30 cellular contexts compared by ENCODE assay signal in the genomic region with DNA sequence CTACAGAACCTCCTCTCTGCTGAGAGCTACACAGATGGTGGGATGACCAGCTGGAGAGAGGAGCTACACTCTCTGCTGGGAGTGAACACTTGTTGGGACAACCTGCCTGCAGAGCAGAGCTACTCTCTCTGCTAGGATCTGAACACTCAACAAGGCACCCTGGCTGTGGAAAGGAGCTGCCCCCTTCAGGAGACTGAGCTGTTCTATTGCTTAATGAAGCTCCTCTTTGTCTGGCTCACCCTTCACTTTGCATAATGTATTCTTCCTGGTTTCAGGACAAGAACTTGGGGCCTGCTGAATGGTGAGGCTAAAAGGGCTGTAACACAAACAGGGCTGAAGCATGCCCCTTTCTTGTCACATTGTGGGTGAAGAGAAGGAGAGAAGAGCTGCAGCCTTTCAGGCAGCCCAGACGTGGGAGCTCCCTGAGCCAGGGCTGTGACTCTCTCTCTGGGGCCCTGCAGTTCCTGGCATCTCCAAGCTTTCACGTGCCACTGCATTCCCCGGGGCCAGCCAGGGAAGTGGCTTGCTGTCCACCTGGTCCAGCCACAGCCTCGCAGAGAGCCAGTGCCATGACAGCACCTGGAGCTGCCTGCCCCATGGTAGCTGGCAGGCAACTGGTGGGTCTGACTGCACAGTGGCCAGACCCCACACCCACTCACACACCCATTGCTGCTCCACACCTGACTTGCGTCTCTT.
DNase-seq lines count a peak whose midpoint lies in the region; FAIRE-seq and TF ChIP-seq lines count a peak whose summit lies in the region.
"Had no signal": no experiment of that assay in that cellular context is flagged by ENCODE, and none has a peak within 500 bp of the region (broad histone marks: within the 10 kb centered on the region; RNA-seq: fewer than 3 reads in every experiment).

No MANE protein-coding gene starts in this region.

- H3K36me3 ChIP-seq in H1 (ENCODE audit: control insufficient read depth in 2 of 4, insufficient read depth in 4 of 4, low read length in 3 of 4) (no peaks in the 10 kb centered on the region), mesendoderm (ENCODE audit: control insufficient read depth, insufficient read depth, low read length) (no peaks in the 10 kb centered on the region)
- H3K36me3 ChIP-seq: gastrocnemius medialis, pancreas, tibial nerve had no signal

- peaks cover 0 to 8% of the 10 kb centered on the region in 2 experiments; a peak in 1 of 4 replicates for H3K9me3 ChIP-seq in H1 (ENCODE audit: insufficient read depth in 2 of 2, low read depth in 1 of 2, low read length in 1 of 2)
- H3K9me3 ChIP-seq: gastrocnemius medialis, pancreas, tibial nerve had no signal

- TF ChIP-seq EP300 in H1 (IDR thresholded peaks at IDR 0.05; ENCODE audit: borderline replicate concordance in 1 of 2, low read depth in 2 of 2, low read length in 2 of 2) = no peak

- H3K14ac ChIP-seq in H1 (ENCODE audit: insufficient read length) = no peak overlapping the region

- TF ChIP-seq RAD21 in H1 (IDR thresholded peaks at IDR 0.05 in 1 of 2, conservative IDR thresholded peaks at IDR 0.05 in 1 of 2; ENCODE audit: low read depth in 2 of 2, low read length in 2 of 2) = peak; percentile 48 to 53

- H2BK5ac ChIP-seq in H1 (ENCODE audit: low read depth, low read length) (peak overlapping the region; percentile 66; the same call in 1 of the 2 replicates), mesendoderm (ENCODE audit: low read length) (no peak overlapping the region)

- H3K27me3 ChIP-seq in H1 (replicated peaks in 1 of 4; ENCODE audit: control insufficient read depth in 3 of 4, extremely low read depth in 1 of 4, insufficient read depth in 3 of 4, low read length in 3 of 4) (no peaks in the 10 kb centered on the region), mesendoderm (ENCODE audit: insufficient read depth, low read length, poor library complexity) (no peaks in the 10 kb centered on the region)
- H3K27me3 ChIP-seq: gastrocnemius medialis, pancreas, tibial nerve had no signal

- H3K9ac ChIP-seq in H1 (replicated peaks in 1 of 4; ENCODE audit: extremely low read depth in 1 of 4, low read depth in 3 of 4, low read length in 3 of 4) = no peak overlapping the region
- no peak overlapping the region for H3K9ac ChIP-seq in mesendoderm (ENCODE audit: low read length)
- H3K9ac ChIP-seq: KMS-11 had no signal

- no peak for FAIRE-seq in H1 (lab: Jason Lieb, UNC)
- FAIRE-seq: kidney, pancreas, RCC 7860, small intestine, TTC549 had no signal

- H3K4me2 ChIP-seq in H1 (ENCODE audit: insufficient read depth in 1 of 2, low read depth in 2 of 2, low read length in 2 of 2) (no peak overlapping the region), mesendoderm (ENCODE audit: low read length) (no peak overlapping the region)
- H3K4me2 ChIP-seq: KMS-11 had no signal

- peak overlapping the region; percentile 99; the same call in 1 of the 2 replicates for H2AFZ ChIP-seq in H1 (ENCODE audit: low read length)

- H4K5ac ChIP-seq in H1 (ENCODE audit: insufficient read length, low read depth, low read length) (no peak overlapping the region), mesendoderm (ENCODE audit: low read length) (no peak overlapping the region)

- H2BK15ac ChIP-seq in H1 (ENCODE audit: low read length) = peak overlapping the region; percentile 61; the same call in 1 of the 2 replicates
- no peak overlapping the region for H2BK15ac ChIP-seq in mesendoderm (replicated peaks; ENCODE audit: low read depth)

- H3K79me2 ChIP-seq in H1 (ENCODE audit: control insufficient read depth in 1 of 2, insufficient read depth in 2 of 2, low read length in 2 of 2) (no peaks in the 10 kb centered on the region), mesendoderm (ENCODE audit: control insufficient read depth, insufficient read depth, low read length) (no peaks in the 10 kb centered on the region)

- peak overlapping the region; percentile 84; the same call in 1 of the 2 replicates for H2BK12ac ChIP-seq in H1 (ENCODE audit: low read depth, low read length)

- H3K27ac ChIP-seq in H1 (ENCODE audit: low read depth, low read length) (no peak overlapping the region), mesendoderm (ENCODE audit: low read depth, low read length) (no peak overlapping the region)
- H3K27ac ChIP-seq: gastrocnemius medialis, KMS-11, pancreas, SK-N-MC, tibial nerve had no signal

- H3K56ac ChIP-seq in H1 (replicated peaks; ENCODE audit: insufficient read length, low read depth, low read length) (no peak overlapping the region), mesendoderm (ENCODE audit: low read length) (no peak overlapping the region)

- H4K20me1 ChIP-seq in H1 (replicated peaks in 1 of 2; ENCODE audit: control insufficient read depth in 1 of 2, insufficient read depth in 2 of 2, low read length in 2 of 2) = no peaks in the 10 kb centered on the region

- TF ChIP-seq CTCF in H1 (IDR thresholded peaks at IDR 0.05; ENCODE audit: control extremely low read depth in 1 of 3, insufficient read depth in 1 of 3, low read depth in 1 of 3, low read length in 3 of 3) = peak in 2 of 3 experiments; percentile 15 to 23; a peak in 2 of 4 replicates

- H4K91ac ChIP-seq in H1 (replicated peaks; ENCODE audit: insufficient read length, low read length) = peak overlapping the region; percentile 77

- peak; percentile 1 for DNase-seq in SIG-M5 treated with dmso at 0.1 percent for 504 hours (lab: John Stamatoyannopoulos, UW; ENCODE audit: unreplicated experiment)
- DNase-seq in SIG-M5 (lab: John Stamatoyannopoulos, UW) = no peak
- DNase-seq in NCI-H526 (lab: John Stamatoyannopoulos, UW) = peak; percentile 47 to 55
- peak in 1 of 2 experiments; percentile 48 for DNase-seq in H1 (ENCODE audit: low read depth in 1 of 2, low spot score in 2 of 2)
- peak; percentile 55 for DNase-seq in mesendoderm
- no peak for DNase-seq in stimulated activated CD4-positive, alpha-beta T cell treated with anti-CD3 and anti-CD28 coated beads, Interleukin-4, amount 100 ng/mL, for 24 hours
- no peak for DNase-seq in HuH-7.5 (ENCODE audit: low spot score)
- no peak for DNase-seq in NCI-H146 (lab: John Stamatoyannopoulos, UW)
- DNase-seq: 8988T; activated CD8-positive, alpha-beta T cell treated with anti-CD3 and anti-CD28 coated beads for 36 hours; aorta; CD8-positive, alpha-beta memory T cell; gastrocnemius medialis; GDM1; HCEC 1CT; hypothalamus; kidney; NCI-H1694 treated with DMSO at 0.1 percent for 48 hours; NCI-H2171 treated with DMSO at 0.1 percent for 48 hours; NCI-H524 treated with DMSO at 0.1 percent for 48 hours; nephron progenitor cell; small intestine; stimulated activated CD8-positive, alpha-beta memory T cell treated with anti-CD3 and anti-CD28 coated beads, Interleukin-4, amount 100 ng/mL, for 48 hours had no signal

- 80% methylated on average over 5 of the region's 5 CpGs; no CpG with 5 or more reads in 1 of the 2 experiments for WGBS in H1 (ENCODE audit: extremely low coverage in 1 of 2, insufficient coverage in 1 of 2, insufficient read length in 1 of 2, insufficient replicate concordance in 2 of 2, low coverage in 1 of 2, low lambda C conversion rate in 2 of 2, missing lambda C conversion rate in 1 of 2), 2 experiments
- no CpG with 5 or more reads among the region's 5 CpGs for WGBS in mesendoderm (ENCODE audit: extremely low coverage, insufficient coverage, low lambda C conversion rate)

- no peaks in the 10 kb centered on the region for H3K23me2 ChIP-seq in H1 (ENCODE audit: low read depth, low read length)

- H3K4ac ChIP-seq in H1 (replicated peaks; ENCODE audit: insufficient read length, low read depth, low read length) (no peak overlapping the region), mesendoderm (ENCODE audit: low read depth, low read length) (no peak overlapping the region)

- no peak for TF ChIP-seq POLR2A in H1 (IDR thresholded peaks at IDR 0.05; ENCODE audit: control extremely low read depth in 1 of 2, low read depth in 2 of 2, low read length in 2 of 2)

- H3K4me1 ChIP-seq in H1 (replicated peaks in 1 of 4; ENCODE audit: control insufficient read depth in 3 of 4, insufficient read depth in 4 of 4, low read length in 3 of 4) (peaks cover 0 to 3% (median 0%) of the 10 kb centered on the region in 4 experiments; a peak in 2 of 7 replicates), mesendoderm (ENCODE audit: control insufficient read depth, low read depth, low read length) (no peaks in the 10 kb centered on the region)
- H3K4me1 ChIP-seq: gastrocnemius medialis, pancreas, tibial nerve had no signal

- H2AK5ac ChIP-seq in H1 (ENCODE audit: low read depth, low read length) = no peak overlapping the region
- no peak overlapping the region for H2AK5ac ChIP-seq in mesendoderm (ENCODE audit: low read length)

- H3K4me3 ChIP-seq in H1 (ENCODE audit: extremely low read depth in 1 of 4, insufficient read depth in 2 of 4, low read depth in 3 of 4, low read length in 4 of 4) (no peak overlapping the region), mesendoderm (ENCODE audit: low read length) (no peak overlapping the region)
- H3K4me3 ChIP-seq: gastrocnemius medialis, lung, pancreas, SK-N-MC, tibial nerve had no signal

- H3K23ac ChIP-seq in H1 (ENCODE audit: insufficient read length) (no peak overlapping the region), mesendoderm (ENCODE audit: low read length) (no peak overlapping the region)

- H2BK120ac ChIP-seq in H1 (replicated peaks; ENCODE audit: low read depth, low read length) (peak overlapping the region; percentile 80), mesendoderm (ENCODE audit: low read depth, low read length) (no peak overlapping the region)

- POLR2A ChIA-PET in H1 (lab: Charles Lee; ENCODE audit: partially characterized antibody) = no interaction called here

- H3K18ac ChIP-seq in H1 (ENCODE audit: extremely low read depth, low read length) (peak overlapping the region; percentile 67), mesendoderm (ENCODE audit: low read length) (no peak overlapping the region)

- CTCF ChIA-PET in H1 (lab: Charles Lee; ENCODE audit: partially characterized antibody) = interaction anchor here (0.6 to 2.3 kb wide), 12 partner anchors 27 to 366 kb away, joined by 3 to 9 read pairs (median 4); no protein-coding TSS in a partner anchor

- H3K79me1 ChIP-seq in H1 (ENCODE audit: low read depth, low read length) = no peaks in the 10 kb centered on the region
- no peaks in the 10 kb centered on the region for H3K79me1 ChIP-seq in mesendoderm (ENCODE audit: low read length)

- 0 out of 2 replicates have a peak overlapping the region, but pooled peaks have one; percentile 64 for H4K8ac ChIP-seq in H1 (ENCODE audit: extremely low read depth, insufficient read depth, low read length)
- no peak overlapping the region for H4K8ac ChIP-seq in mesendoderm (ENCODE audit: low read depth, low read length)

- peak overlapping the region; percentile 13; the same call in 1 of the 2 replicates for H2BK20ac ChIP-seq in H1 (ENCODE audit: low read length)

TF ChIP-seq in H1, 55 proteins besides CTCF, POLR2A, EP300 and RAD21:
- TF ChIP-seq CEBPB (IDR thresholded peaks at IDR 0.05; ENCODE audit: low read depth, low read length) = peak; percentile 66
- TF ChIP-seq, protein P1, sequence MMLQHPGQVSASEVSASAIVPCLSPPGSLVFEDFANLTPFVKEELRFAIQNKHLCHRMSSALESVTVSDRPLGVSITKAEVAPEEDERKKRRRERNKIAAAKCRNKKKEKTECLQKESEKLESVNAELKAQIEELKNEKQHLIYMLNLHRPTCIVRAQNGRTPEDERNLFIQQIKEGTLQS (IDR thresholded peaks at IDR 0.05; ENCODE audit: insufficient read depth, low read depth, low read length) = no peak

Comparison
In these comparisons a context has a peak if more than half of its experiments do, and no peak if none do; other contexts are left out.
1. DNase-seq: peak in SIG-M5 treated with dmso at 0.1 percent for 504 hours (single experiment), NCI-H526 (2 of 2) and mesendoderm (single experiment); none in SIG-M5 (single experiment), stimulated activated CD4-positive, alpha-beta T cell treated with anti-CD3 and anti-CD28 coated beads, Interleukin-4, amount 100 ng/mL, for 24 hours (single experiment), HuH-7.5 (single experiment) and NCI-H146 (single experiment).